In the genomic region with DNA sequence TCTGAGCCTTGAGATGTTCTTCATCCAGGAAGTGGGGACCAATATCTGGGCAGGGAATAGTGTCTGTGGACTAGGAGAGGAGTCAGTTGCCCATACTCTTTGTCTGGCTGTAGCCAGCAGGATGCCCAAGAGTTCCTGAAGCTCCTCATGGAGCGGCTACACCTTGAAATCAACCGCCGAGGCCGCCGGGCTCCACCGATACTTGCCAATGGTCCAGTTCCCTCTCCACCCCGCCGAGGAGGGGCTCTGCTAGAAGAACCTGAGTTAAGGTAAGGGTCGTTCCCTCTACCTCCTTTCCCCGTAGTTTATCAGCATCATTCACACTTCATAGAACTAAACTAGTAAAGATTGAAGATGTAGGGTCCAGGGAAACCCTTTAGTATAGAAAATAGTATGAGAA, we compare ENCODE assay signal across 21 cellular contexts. TPM values are rescaled to one million over a fixed set of nuclear protein-coding genes. Genes with fewer than 3 reads are reported as not detected.
DNase-seq lines count a peak whose midpoint lies in the region; ATAC-seq, FAIRE-seq and TF ChIP-seq lines count a peak whose summit lies in the region.
"Had no signal": no experiment of that assay in that cellular context is flagged by ENCODE, and none has a peak within 500 bp of the region (broad histone marks: within the 10 kb centered on the region; RNA-seq: fewer than 3 reads in every experiment).

No MANE protein-coding gene starts in this region.

- TF ChIP-seq RAD21 in K562 (CRISPR knock-in tag; conservative IDR thresholded peaks at IDR 0.05 in 1 of 2, IDR thresholded peaks at IDR 0.05 in 1 of 2) = no peak

- peaks cover 52% of the 10 kb centered on the region for H3K4me1 Mint-ChIP-seq in activated CD8-positive, alpha-beta T cell treated with anti-CD3 and anti-CD28 coated beads, Interleukin-2, amount 10 ng/mL, durations not matched to agents 7 days and 5 days (ENCODE audit: low read depth)
- H3K4me1 Mint-ChIP-seq in activated CD8-positive, alpha-beta T cell treated with anti-CD3 and anti-CD28 coated beads for 36 hours (ENCODE audit: low read depth) = peaks cover 65% of the 10 kb centered on the region
- peaks cover 37 to 90% (median 61%) of the 10 kb centered on the region in 4 donors for H3K4me1 Mint-ChIP-seq in CD4-positive, alpha-beta memory T cell
- H3K4me1 Mint-ChIP-seq in nephron = peaks cover 60% of the 10 kb centered on the region

- H3K4me1 ChIP-seq in CD4-positive, alpha-beta memory T cell (ENCODE audit: insufficient read depth, low read length) = peaks cover 55% of the 10 kb centered on the region
- peaks cover 68 to 80% of the 10 kb centered on the region in 2 experiments for H3K4me1 ChIP-seq in K562 (replicated peaks in 1 of 2; ENCODE audit: control insufficient read depth in 2 of 2, insufficient read depth in 2 of 2, low read length in 2 of 2)

- BruUV-seq in K562 (replicated peaks; lab: Mats Ljungman, UMichigan) = no TSS peak

- CTCF ChIA-PET in activated CD8-positive, alpha-beta T cell treated with anti-CD3 and anti-CD28 coated beads, Interleukin-2, amount 10 ng/mL, durations not matched to agents 7 days and 5 days (lab: Charles Lee) = interaction anchor here (0.7 to 1.0 kb wide), 2 partner anchors 57 to 63 kb away, joined by 3 to 4 read pairs; partner anchors contain the start of gene TOMM40L
- CTCF ChIA-PET in activated CD8-positive, alpha-beta T cell treated with anti-CD3 and anti-CD28 coated beads for 36 hours (lab: Charles Lee) = interaction anchor here (1.6 to 1.8 kb wide), 3 partner anchors 45 to 128 kb away, joined by 3 to 7 read pairs (median 4); partner anchors contain the start of genes NIT1, PFDN2 and TOMM40L
- CTCF ChIA-PET in CD4-positive, alpha-beta memory T cell (lab: Charles Lee; ENCODE audit: partially characterized antibody) = interaction anchor here (0.6 to 2.5 kb wide), 3 partner anchors 17 to 63 kb away, joined by 4 to 12 read pairs (median 4); partner anchors contain the start of gene TOMM40L
- CTCF ChIA-PET in K562 (lab: Yijun Ruan, JAX; ENCODE audit: low intra/inter-chr PET ratio) = no interaction called here

- H3K36me3 Mint-ChIP-seq in activated CD8-positive, alpha-beta T cell treated with anti-CD3 and anti-CD28 coated beads, Interleukin-2, amount 10 ng/mL, durations not matched to agents 7 days and 5 days (ENCODE audit: low read depth) = peaks cover 44% of the 10 kb centered on the region
- peaks cover 24% of the 10 kb centered on the region for H3K36me3 Mint-ChIP-seq in activated CD8-positive, alpha-beta T cell treated with anti-CD3 and anti-CD28 coated beads for 36 hours (ENCODE audit: low read depth)
- H3K36me3 Mint-ChIP-seq in CD4-positive, alpha-beta memory T cell = peaks cover 18 to 49% of the 10 kb centered on the region in 2 donors
- H3K36me3 Mint-ChIP-seq in nephron (ENCODE audit: low read depth) = peaks cover 50% of the 10 kb centered on the region

- in situ Hi-C loops in K562 (cut with MboI) = no loop called here

- no peak for TF ChIP-seq CTCF in activated CD8-positive, alpha-beta T cell treated with anti-CD3 and anti-CD28 coated beads for 36 hours (IDR thresholded peaks at IDR 0.05)
- TF ChIP-seq CTCF in K562 (IDR thresholded peaks at IDR 0.05 in 2 of 3, conservative IDR thresholded peaks at IDR 0.05 in 1 of 3; ENCODE audit: insufficient read depth in 2 of 3, low read depth in 1 of 3, low read length in 3 of 3) (no peak), nephron (IDR thresholded peaks at IDR 0.05; ENCODE audit: unreplicated experiment in 3 of 3) (no peak)

- no peaks in the 10 kb centered on the region for H3K27me3 Mint-ChIP-seq in activated CD8-positive, alpha-beta T cell treated with anti-CD3 and anti-CD28 coated beads, Interleukin-2, amount 10 ng/mL, durations not matched to agents 7 days and 5 days (ENCODE audit: low read depth)
- H3K27me3 Mint-ChIP-seq in activated CD8-positive, alpha-beta T cell treated with anti-CD3 and anti-CD28 coated beads for 36 hours = no peaks in the 10 kb centered on the region
- H3K27me3 Mint-ChIP-seq in CD4-positive, alpha-beta memory T cell = no peaks in the 10 kb centered on the region
- no peaks in the 10 kb centered on the region for H3K27me3 Mint-ChIP-seq in nephron (ENCODE audit: low read depth)

- no peak for ATAC-seq in activated CD8-positive, alpha-beta T cell treated with anti-CD3 and anti-CD28 coated beads, Interleukin-2, amount 10 ng/mL, durations not matched to agents 7 days and 5 days
- no peak for ATAC-seq in activated CD8-positive, alpha-beta T cell treated with anti-CD3 and anti-CD28 coated beads for 36 hours
- ATAC-seq in K562 = no peak
- ATAC-seq: esophagus mucosa, WTC11 had no signal

- H3K9me3 ChIP-seq in CD4-positive, alpha-beta memory T cell (ENCODE audit: control insufficient read depth in 1 of 2, low read length in 2 of 2) = no peaks in the 10 kb centered on the region
- no peaks in the 10 kb centered on the region for H3K9me3 ChIP-seq in K562 (replicated peaks; ENCODE audit: control insufficient read depth, insufficient read depth, low read depth, low read length)
- H3K9me3 ChIP-seq: prostate gland had no signal

- peaks cover 19% of the 10 kb centered on the region for H3K36me3 ChIP-seq in CD4-positive, alpha-beta memory T cell (ENCODE audit: insufficient read depth, low read length)
- H3K36me3 ChIP-seq in K562 (ENCODE audit: control insufficient read depth, insufficient read depth, low read length) = peaks cover 60% of the 10 kb centered on the region
- H3K36me3 ChIP-seq: prostate gland had no signal

- FAIRE-seq in K562 (lab: Jason Lieb, UNC) (no peak), frontal cortex (lab: Jason Lieb, UNC) (no peak)
- FAIRE-seq: A204.1 had no signal

- peak overlapping the region; percentile 30 for H3K27ac Mint-ChIP-seq in activated CD8-positive, alpha-beta T cell treated with anti-CD3 and anti-CD28 coated beads, Interleukin-2, amount 10 ng/mL, durations not matched to agents 7 days and 5 days
- no peak overlapping the region for H3K27ac Mint-ChIP-seq in activated CD8-positive, alpha-beta T cell treated with anti-CD3 and anti-CD28 coated beads for 36 hours
- H3K27ac Mint-ChIP-seq in CD4-positive, alpha-beta memory T cell = peak overlapping the region; percentile 54 to 100 (median 91)
- peak overlapping the region in 1 of 3 experiments; percentile 5 for H3K27ac Mint-ChIP-seq in nephron

- DNase-seq in activated CD8-positive, alpha-beta T cell treated with anti-CD3 and anti-CD28 coated beads, Interleukin-2, amount 10 ng/mL, durations not matched to agents 7 days and 5 days = no peak
- DNase-seq in activated CD8-positive, alpha-beta T cell treated with anti-CD3 and anti-CD28 coated beads for 36 hours = no peak
- no peak for DNase-seq in CD4-positive, alpha-beta memory T cell
- DNase-seq in K562 (ENCODE audit: extremely low read depth in 1 of 4, low spot score in 3 of 4) (no peak), NCI-H526 (lab: John Stamatoyannopoulos, UW) (no peak), activated gamma-delta T cell (lab: John Stamatoyannopoulos, UW) (no peak), frontal cortex (ENCODE audit: low spot score in 2 of 2) (no peak)
- DNase-seq: activated CD8-positive, alpha-beta memory T cell treated with anti-CD3 and anti-CD28 coated beads for 24 hours; cerebellar nuclear complex; effector CD8-positive, alpha-beta T cell; GDM1; HFFc6; mesendoderm; NCI-H1105 had no signal

- no peak overlapping the region for H3K4me3 Mint-ChIP-seq in activated CD8-positive, alpha-beta T cell treated with anti-CD3 and anti-CD28 coated beads, Interleukin-2, amount 10 ng/mL, durations not matched to agents 7 days and 5 days
- H3K4me3 Mint-ChIP-seq in activated CD8-positive, alpha-beta T cell treated with anti-CD3 and anti-CD28 coated beads for 36 hours = no peak overlapping the region
- H3K4me3 Mint-ChIP-seq in CD4-positive, alpha-beta memory T cell = peak overlapping the region in 3 of 8 donors; percentile 4 to 53 (median 33)
- H3K4me3 Mint-ChIP-seq in nephron = peak overlapping the region; percentile 29 to 92 (median 57)
- H3K4me3 Mint-ChIP-seq: HFFc6, WTC11 had no signal

- peaks cover 66% of the 10 kb centered on the region for H3K79me2 ChIP-seq in K562 (ENCODE audit: control insufficient read depth, insufficient read depth, low read length)

- no peak for TF ChIP-seq EP300 in K562 (IDR thresholded peaks at IDR 0.05; ENCODE audit: low read length)

- TF ChIP-seq POLR2A in K562 (conservative IDR thresholded peaks at IDR 0.05) = no peak

- intact Hi-C loops in activated CD8-positive, alpha-beta T cell treated with anti-CD3 and anti-CD28 coated beads for 36 hours (cut with micrococcal nuclease) = no loop called here
- intact Hi-C loops in CD4-positive, alpha-beta memory T cell (cut with micrococcal nuclease) = no loop called here
- intact Hi-C loops in K562 (cut with micrococcal nuclease) = no loop called here

- 91% methylated on average over 10 of the region's 10 CpGs for WGBS in K562 (ENCODE audit: insufficient coverage, low coverage, missing lambda C conversion rate)

- H3K4me3 ChIP-seq in CD4-positive, alpha-beta memory T cell (ENCODE audit: low read length in 2 of 2) = no peak overlapping the region
- H3K4me3 ChIP-seq in K562 = no peak overlapping the region
- H3K4me3 ChIP-seq: prostate gland, SK-N-MC, skin epidermis had no signal

- no peaks in the 10 kb centered on the region for H3K9me1 ChIP-seq in K562 (ENCODE audit: control insufficient read depth, insufficient read depth, low read length)

- no peaks in the 10 kb centered on the region for H4K20me1 ChIP-seq in K562 (replicated peaks; ENCODE audit: control insufficient read depth, insufficient read depth, low read length)

- H3K27ac ChIP-seq in CD4-positive, alpha-beta memory T cell (ENCODE audit: low read depth, low read length) = no peak overlapping the region
- peak overlapping the region; percentile 78; the same call in 2 of the 3 replicates for H3K27ac ChIP-seq in K562 (ENCODE audit: extremely low read depth, low read depth, low read length)
- H3K27ac ChIP-seq: prostate gland, SK-N-MC had no signal

- H3K9ac ChIP-seq in K562 (ENCODE audit: insufficient read depth in 1 of 2, low read depth in 2 of 2, low read length in 2 of 2) = peak overlapping the region; percentile 65 to 88; a peak in 3 of 4 replicates

- no peaks in the 10 kb centered on the region for H3K9me3 Mint-ChIP-seq in activated CD8-positive, alpha-beta T cell treated with anti-CD3 and anti-CD28 coated beads, Interleukin-2, amount 10 ng/mL, durations not matched to agents 7 days and 5 days (ENCODE audit: insufficient read depth)
- H3K9me3 Mint-ChIP-seq in activated CD8-positive, alpha-beta T cell treated with anti-CD3 and anti-CD28 coated beads for 36 hours = no peaks in the 10 kb centered on the region
- H3K9me3 Mint-ChIP-seq in CD4-positive, alpha-beta memory T cell = peaks cover 0 to 3% (median 0%) of the 10 kb centered on the region in 8 donors
- no peaks in the 10 kb centered on the region for H3K9me3 Mint-ChIP-seq in nephron
- H3K9me3 Mint-ChIP-seq: HFFc6, WTC11 had no signal

- no peaks in the 10 kb centered on the region for H3K27me3 ChIP-seq in CD4-positive, alpha-beta memory T cell (ENCODE audit: insufficient read depth, low read length)
- H3K27me3 ChIP-seq in K562 (ENCODE audit: control insufficient read depth in 2 of 2, insufficient read depth in 2 of 2, low read length in 2 of 2) = no peaks in the 10 kb centered on the region

- H2AFZ ChIP-seq in K562 (ENCODE audit: low read depth, low read length) = no peak overlapping the region

- peak overlapping the region; percentile 83 for H3K4me2 ChIP-seq in K562 (ENCODE audit: insufficient read depth, low read length)

- POLR2A ChIA-PET in activated CD8-positive, alpha-beta T cell treated with anti-CD3 and anti-CD28 coated beads, Interleukin-2, amount 10 ng/mL, durations not matched to agents 7 days and 5 days (lab: Charles Lee) = interaction anchor here (1.1 to 1.5 kb wide), 2 partner anchors 9 to 93 kb away, joined by 3 to 7 read pairs; partner anchors contain the start of genes ARHGAP30 and UFC1
- POLR2A ChIA-PET in activated CD8-positive, alpha-beta T cell treated with anti-CD3 and anti-CD28 coated beads for 36 hours (lab: Charles Lee) = interaction anchor here (0.9 to 6.5 kb wide), 3 partner anchors 13 to 96 kb away, joined by 3 to 46 read pairs (median 4); partner anchors contain the start of genes B4GALT3 and PCP4L1
- POLR2A ChIA-PET in CD4-positive, alpha-beta memory T cell (lab: Charles Lee; ENCODE audit: partially characterized antibody) = interaction anchor here (0.7 to 2.6 kb wide), 6 partner anchors 8 to 39 kb away, joined by 3 to 16 read pairs (median 4); partner anchors contain the start of genes B4GALT3, NDUFS2 and UFC1
- POLR2A ChIA-PET in K562 (lab: Yijun Ruan, JAX) = interaction anchor here (0.6 to 1.7 kb wide), 4 partner anchors 9 to 232 kb away, joined by 3 to 12 read pairs (median 4); partner anchors contain the start of gene UFC1

RNA-seq across cellular contexts. Expression of gene PPOX, which starts 3.4 kb away (rescaled TPM):
- total RNA-seq in activated CD8-positive, alpha-beta T cell treated with anti-CD3 and anti-CD28 coated beads, Interleukin-2, amount 10 ng/mL, durations not matched to agents 7 days and 5 days = 10 to 100 TPM; 37.7 to 38.5 TPM
- total RNA-seq in activated CD8-positive, alpha-beta T cell treated with anti-CD3 and anti-CD28 coated beads for 36 hours = 10 to 100 TPM; 24.4 to 24.9 TPM
- 10 to 100 TPM; 59.4 to 69.8 TPM for total RNA-seq in CD4-positive, alpha-beta memory T cell
- 10 to 100 TPM; 16.3 to 25.7 TPM for polyA plus RNA-seq in CD4-positive, alpha-beta memory T cell
- total RNA-seq in K562 (2011; cell fraction: chromatin; rRNA removed; ENCODE audit: low replicate concordance) = 111 and 182 TPM in 2 replicates
- total RNA-seq in K562 (2011; cell fraction: nucleolus; rRNA removed) = 117 TPM in 2 replicates
- 116 and 129 TPM in 2 replicates for total RNA-seq in K562 (2011; cell fraction: nucleoplasm; rRNA removed)
- total RNA-seq in K562 (2014; rRNA removed) (45.9 and 66.7 TPM in 2 replicates), K562 (2014; rRNA removed; fragmentation: Illumina TruSeq; extraction: Trizol) (33.1 and 36.1 TPM in 2 replicates), K562 (2015; rRNA removed; fragmentation: Illumina TruSeq; extraction: Trizol) (22.1 and 24.9 TPM in 2 replicates), K562 (2021) (48.5 TPM in 2 replicates), frontal cortex (26.5 TPM)
- polyA plus RNA-seq in K562 (2011; rRNA removed) (57.1 and 98.3 TPM in 2 replicates), K562 (2014; fragmentation: Illumina TruSeq; extraction: Trizol) (35.4 and 38.9 TPM in 2 replicates), K562 (2014; fragmentation: Nextera tagmentation; extraction: Ambion mirVana) (10 to 100 TPM; 17.0 to 31.1 TPM), K562 (2014; rRNA removed) (55.4 and 81.8 TPM in 2 replicates)
- polyA plus RNA-seq in K562 (2011; cell fraction: cytosol; rRNA removed) = 56.7 and 63.8 TPM in 2 replicates
- polyA plus RNA-seq in K562 (2011; cell fraction: nucleus; rRNA removed) = 357 and 442 TPM in 2 replicates
- polyA plus RNA-seq in K562 (2012) = 44.3 and 62.8 TPM in 2 replicates
- 22.0 and 25.5 TPM in 2 replicates for polyA minus RNA-seq in K562 (2011; rRNA and poly(A)+ RNA removed)
- 12.2 and 28.6 TPM in 2 replicates for polyA minus RNA-seq in K562 (2011; cell fraction: cytosol; rRNA and poly(A)+ RNA removed)
- polyA minus RNA-seq in K562 (2011; cell fraction: nucleus; rRNA and poly(A)+ RNA removed) = 34.2 and 56.1 TPM in 2 replicates

RNA-seq across cellular contexts. Expression of gene USP21, which starts 3.5 kb away (rescaled TPM):
- 10 to 100 TPM; 29.2 to 32.0 TPM for total RNA-seq in activated CD8-positive, alpha-beta T cell treated with anti-CD3 and anti-CD28 coated beads, Interleukin-2, amount 10 ng/mL, durations not matched to agents 7 days and 5 days
- 10 to 100 TPM; 24.4 to 26.7 TPM for total RNA-seq in activated CD8-positive, alpha-beta T cell treated with anti-CD3 and anti-CD28 coated beads for 36 hours
- 10 to 100 TPM; 62.0 to 63.6 TPM for total RNA-seq in CD4-positive, alpha-beta memory T cell
- 10 to 100 TPM; 15.5 to 30.6 TPM for polyA plus RNA-seq in CD4-positive, alpha-beta memory T cell
- total RNA-seq in K562 (2011; cell fraction: chromatin; rRNA removed; ENCODE audit: low replicate concordance) = 83.0 and 141 TPM in 2 replicates
- total RNA-seq in K562 (2011; cell fraction: nucleolus; rRNA removed) = 82.2 and 86.2 TPM in 2 replicates
- 77.2 and 80.0 TPM in 2 replicates for total RNA-seq in K562 (2011; cell fraction: nucleoplasm; rRNA removed)
- 21.6 and 25.7 TPM in 2 replicates for total RNA-seq in K562 (2014; rRNA removed)
- total RNA-seq in K562 (2014; rRNA removed; fragmentation: Illumina TruSeq; extraction: Trizol) = 4.9 and 5.1 TPM in 2 replicates
- total RNA-seq in K562 (2015; rRNA removed; fragmentation: Illumina TruSeq; extraction: Trizol) = 7.2 and 9.5 TPM in 2 replicates
- 41.7 and 42.7 TPM in 2 replicates for total RNA-seq in K562 (2021)
- polyA plus RNA-seq in K562 (2011; rRNA removed) = 22.9 and 38.9 TPM in 2 replicates
- polyA plus RNA-seq in K562 (2011; cell fraction: cytosol; rRNA removed) = 42.3 and 59.0 TPM in 2 replicates
- 238 and 248 TPM in 2 replicates for polyA plus RNA-seq in K562 (2011; cell fraction: nucleus; rRNA removed)
- 26.7 and 40.5 TPM in 2 replicates for polyA plus RNA-seq in K562 (2012)
- 44.9 and 52.4 TPM in 2 replicates for polyA plus RNA-seq in K562 (2014; fragmentation: Illumina TruSeq; extraction: Trizol)
- polyA plus RNA-seq in K562 (2014; fragmentation: Nextera tagmentation; extraction: Ambion mirVana) = 10 to 100 TPM; 14.7 to 14.8 TPM
- 35.4 and 39.3 TPM in 2 replicates for polyA plus RNA-seq in K562 (2014; rRNA removed)
- 13.3 and 16.3 TPM in 2 replicates for polyA minus RNA-seq in K562 (2011; rRNA and poly(A)+ RNA removed)
- 15.9 and 25.0 TPM in 2 replicates for polyA minus RNA-seq in K562 (2011; cell fraction: cytosol; rRNA and poly(A)+ RNA removed)
- polyA minus RNA-seq in K562 (2011; cell fraction: nucleus; rRNA and poly(A)+ RNA removed) = 42.5 and 75.6 TPM in 2 replicates
- total RNA-seq in frontal cortex = 8.2 TPM

RNA-seq across cellular contexts. Expression of gene UFC1, which starts 9.0 kb away (rescaled TPM):
- 100 to 1,000 TPM; 103 to 104 TPM for total RNA-seq in activated CD8-positive, alpha-beta T cell treated with anti-CD3 and anti-CD28 coated beads, Interleukin-2, amount 10 ng/mL, durations not matched to agents 7 days and 5 days
- 10 to 100 TPM; 81.2 to 84.1 TPM for total RNA-seq in activated CD8-positive, alpha-beta T cell treated with anti-CD3 and anti-CD28 coated beads for 36 hours
- total RNA-seq in CD4-positive, alpha-beta memory T cell = 10 to 100 TPM; 87.2 to 87.4 TPM
- 100 to 1,000 TPM; 146 to 176 TPM for polyA plus RNA-seq in CD4-positive, alpha-beta memory T cell
- total RNA-seq in K562 (2011; cell fraction: chromatin; rRNA removed; ENCODE audit: low replicate concordance) = 38.3 and 47.8 TPM in 2 replicates
- 27.1 and 28.9 TPM in 2 replicates for total RNA-seq in K562 (2011; cell fraction: nucleolus; rRNA removed)
- total RNA-seq in K562 (2011; cell fraction: nucleoplasm; rRNA removed) = 45.8 and 57.9 TPM in 2 replicates
- total RNA-seq in K562 (2014; rRNA removed) (97.1 and 112 TPM in 2 replicates), K562 (2014; rRNA removed; fragmentation: Illumina TruSeq; extraction: Trizol) (151 TPM in 2 replicates), K562 (2015; rRNA removed; fragmentation: Illumina TruSeq; extraction: Trizol) (165 and 167 TPM in 2 replicates), K562 (2021) (92.8 and 94.2 TPM in 2 replicates), frontal cortex (138 TPM)
- polyA plus RNA-seq in K562 (2011; rRNA removed) (161 and 166 TPM in 2 replicates), K562 (2014; fragmentation: Illumina TruSeq; extraction: Trizol) (167 and 190 TPM in 2 replicates), K562 (2014; fragmentation: Nextera tagmentation; extraction: Ambion mirVana) (100 to 1,000 TPM; 213 to 220 TPM), K562 (2014; rRNA removed) (113 and 143 TPM in 2 replicates)
- 91.4 and 190 TPM in 2 replicates for polyA plus RNA-seq in K562 (2011; cell fraction: cytosol; rRNA removed)
- 39.8 and 76.0 TPM in 2 replicates for polyA plus RNA-seq in K562 (2011; cell fraction: nucleus; rRNA removed)
- polyA plus RNA-seq in K562 (2012) = 124 and 155 TPM in 2 replicates
- 154 and 155 TPM in 2 replicates for polyA minus RNA-seq in K562 (2011; rRNA and poly(A)+ RNA removed)
- 56.1 and 62.8 TPM in 2 replicates for polyA minus RNA-seq in K562 (2011; cell fraction: cytosol; rRNA and poly(A)+ RNA removed)
- polyA minus RNA-seq in K562 (2011; cell fraction: nucleus; rRNA and poly(A)+ RNA removed) = 16.7 and 35.9 TPM in 2 replicates

RNA-seq across cellular contexts. Expression of gene B4GALT3, which starts 14.5 kb away (rescaled TPM):
- total RNA-seq in activated CD8-positive, alpha-beta T cell treated with anti-CD3 and anti-CD28 coated beads, Interleukin-2, amount 10 ng/mL, durations not matched to agents 7 days and 5 days = 10 to 100 TPM; 34.2 to 37.0 TPM
- total RNA-seq in activated CD8-positive, alpha-beta T cell treated with anti-CD3 and anti-CD28 coated beads for 36 hours = 10 to 100 TPM; 39.9 to 40.8 TPM
- 10 to 100 TPM; 64.6 to 71.5 TPM for total RNA-seq in CD4-positive, alpha-beta memory T cell
- 10 to 100 TPM; 55.9 to 60.5 TPM for polyA plus RNA-seq in CD4-positive, alpha-beta memory T cell
- total RNA-seq in K562 (2011; cell fraction: chromatin; rRNA removed; ENCODE audit: low replicate concordance) = 57.0 and 113 TPM in 2 replicates
- 102 and 112 TPM in 2 replicates for total RNA-seq in K562 (2011; cell fraction: nucleolus; rRNA removed)
- total RNA-seq in K562 (2011; cell fraction: nucleoplasm; rRNA removed) = 89.3 and 101 TPM in 2 replicates
- total RNA-seq in K562 (2014; rRNA removed) = 37.1 and 68.3 TPM in 2 replicates
- total RNA-seq in K562 (2014; rRNA removed; fragmentation: Illumina TruSeq; extraction: Trizol) = 32.0 TPM in 2 replicates
- total RNA-seq in K562 (2015; rRNA removed; fragmentation: Illumina TruSeq; extraction: Trizol) = 38.0 and 41.2 TPM in 2 replicates
- total RNA-seq in K562 (2021) = 57.6 and 59.9 TPM in 2 replicates
- 31.2 and 48.5 TPM in 2 replicates for polyA plus RNA-seq in K562 (2011; rRNA removed)
- polyA plus RNA-seq in K562 (2011; cell fraction: cytosol; rRNA removed) = 49.7 and 72.8 TPM in 2 replicates
- 118 and 168 TPM in 2 replicates for polyA plus RNA-seq in K562 (2011; cell fraction: nucleus; rRNA removed)
- 52.6 and 67.1 TPM in 2 replicates for polyA plus RNA-seq in K562 (2012)
- 82.0 and 85.4 TPM in 2 replicates for polyA plus RNA-seq in K562 (2014; fragmentation: Illumina TruSeq; extraction: Trizol)
- 100 to 1,000 TPM in 1 of 2 experiments, 10 to 100 TPM in 1; 46.1 to 103 TPM for polyA plus RNA-seq in K562 (2014; fragmentation: Nextera tagmentation; extraction: Ambion mirVana)
- 50.7 and 66.4 TPM in 2 replicates for polyA plus RNA-seq in K562 (2014; rRNA removed)
- polyA minus RNA-seq in K562 (2011; rRNA and poly(A)+ RNA removed) = 15.4 and 16.3 TPM in 2 replicates
- polyA minus RNA-seq in K562 (2011; cell fraction: cytosol; rRNA and poly(A)+ RNA removed) = 25.1 and 26.1 TPM in 2 replicates
- 21.9 and 28.3 TPM in 2 replicates for polyA minus RNA-seq in K562 (2011; cell fraction: nucleus; rRNA and poly(A)+ RNA removed)
- total RNA-seq in frontal cortex = 16.3 TPM

RNA-seq across cellular contexts. Expression of gene DEDD, which starts 30.3 kb away (rescaled TPM):
- total RNA-seq in activated CD8-positive, alpha-beta T cell treated with anti-CD3 and anti-CD28 coated beads, Interleukin-2, amount 10 ng/mL, durations not matched to agents 7 days and 5 days = 10 to 100 TPM; 34.5 to 36.3 TPM
- total RNA-seq in activated CD8-positive, alpha-beta T cell treated with anti-CD3 and anti-CD28 coated beads for 36 hours = 10 to 100 TPM; 30.4 to 37.0 TPM
- 10 to 100 TPM; 39.1 to 41.4 TPM for total RNA-seq in CD4-positive, alpha-beta memory T cell
- 10 to 100 TPM; 40.7 to 42.0 TPM for polyA plus RNA-seq in CD4-positive, alpha-beta memory T cell
- 15.2 and 18.5 TPM in 2 replicates for total RNA-seq in K562 (2011; cell fraction: chromatin; rRNA removed; ENCODE audit: low replicate concordance)
- 11.6 and 11.8 TPM in 2 replicates for total RNA-seq in K562 (2011; cell fraction: nucleolus; rRNA removed)
- 15.0 and 20.0 TPM in 2 replicates for total RNA-seq in K562 (2011; cell fraction: nucleoplasm; rRNA removed)
- total RNA-seq in K562 (2014; rRNA removed) = 15.6 and 19.1 TPM in 2 replicates
- 11.6 and 12.0 TPM in 2 replicates for total RNA-seq in K562 (2014; rRNA removed; fragmentation: Illumina TruSeq; extraction: Trizol)
- total RNA-seq in K562 (2015; rRNA removed; fragmentation: Illumina TruSeq; extraction: Trizol) = 11.6 and 13.4 TPM in 2 replicates
- total RNA-seq in K562 (2021) = 26.3 and 29.0 TPM in 2 replicates
- polyA plus RNA-seq in K562 (2011; rRNA removed) = 16.0 and 24.4 TPM in 2 replicates
- polyA plus RNA-seq in K562 (2011; cell fraction: cytosol; rRNA removed) = 38.4 and 56.4 TPM in 2 replicates
- 27.9 and 37.6 TPM in 2 replicates for polyA plus RNA-seq in K562 (2011; cell fraction: nucleus; rRNA removed)
- polyA plus RNA-seq in K562 (2012) = 27.7 and 29.6 TPM in 2 replicates
- 31.4 and 35.0 TPM in 2 replicates for polyA plus RNA-seq in K562 (2014; fragmentation: Illumina TruSeq; extraction: Trizol)
- 10 to 100 TPM; 31.6 to 41.0 TPM for polyA plus RNA-seq in K562 (2014; fragmentation: Nextera tagmentation; extraction: Ambion mirVana)
- polyA plus RNA-seq in K562 (2014; rRNA removed) = 16.7 and 16.8 TPM in 2 replicates
- 26.2 and 47.1 TPM in 2 replicates for polyA minus RNA-seq in K562 (2011; rRNA and poly(A)+ RNA removed)
- polyA minus RNA-seq in K562 (2011; cell fraction: cytosol; rRNA and poly(A)+ RNA removed) = 10.9 and 16.7 TPM in 2 replicates
- 5.1 and 6.2 TPM in 2 replicates for polyA minus RNA-seq in K562 (2011; cell fraction: nucleus; rRNA and poly(A)+ RNA removed)
- 21.6 TPM for total RNA-seq in frontal cortex

Comparison
In these comparisons a context has a peak if more than half of its experiments do, and no peak if none do; other contexts are left out.
1. H3K4me3 Mint-ChIP-seq: peak in nephron (3 of 3); none in activated CD8-positive, alpha-beta T cell treated with anti-CD3 and anti-CD28 coated beads, Interleukin-2, amount 10 ng/mL, durations not matched to agents 7 days and 5 days (single experiment) and activated CD8-positive, alpha-beta T cell treated with anti-CD3 and anti-CD28 coated beads for 36 hours (single experiment).